In the genomic region with DNA sequence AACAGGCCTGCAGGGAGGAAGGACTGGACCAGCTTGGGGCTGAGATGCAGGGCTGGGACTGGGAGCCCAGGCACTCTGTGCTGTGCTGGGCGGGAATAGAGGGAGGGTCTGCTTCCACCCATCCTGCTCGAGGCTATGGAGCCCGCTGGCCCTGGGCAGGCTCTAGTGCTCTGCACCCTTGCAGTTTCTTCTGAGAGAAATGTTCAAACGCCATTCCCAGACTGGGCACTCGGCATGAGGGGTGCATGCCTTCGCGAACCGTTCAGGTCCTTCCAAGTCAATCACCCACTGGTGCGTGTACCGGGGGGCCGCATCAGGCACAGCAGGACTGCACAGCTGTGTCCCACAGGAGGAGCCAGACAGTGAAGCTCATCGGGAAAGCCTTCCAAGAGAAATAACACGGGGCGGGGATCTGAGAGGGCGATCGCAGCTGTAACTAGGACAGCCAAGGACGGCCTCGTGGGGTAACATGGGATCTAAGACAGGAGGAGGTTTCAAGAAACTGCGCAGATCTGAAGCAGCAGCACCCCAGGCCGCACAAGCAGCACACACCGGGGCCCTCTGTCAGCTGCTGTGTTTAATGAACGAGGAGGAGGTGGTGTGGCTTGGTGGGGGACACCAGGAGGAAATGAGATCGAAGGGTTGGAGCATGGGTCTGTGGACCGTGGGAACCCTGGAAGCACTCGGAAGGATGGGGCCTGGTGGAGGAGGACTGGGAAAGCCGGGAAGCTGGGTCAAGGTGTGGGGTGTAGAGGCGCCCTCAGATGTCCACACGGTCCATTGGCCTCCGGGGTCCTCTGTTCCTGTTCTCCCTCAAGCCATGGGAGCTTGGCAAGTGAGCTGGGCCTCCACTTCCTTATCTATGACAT, we compare ENCODE assay signal across 12 cellular contexts. TPM values are rescaled to one million over a fixed set of nuclear protein-coding genes. Genes with fewer than 3 reads are reported as not detected.
DNase-seq lines count a peak whose midpoint lies in the region; ATAC-seq and TF ChIP-seq lines count a peak whose summit lies in the region.
"Had no signal": no experiment of that assay in that cellular context is flagged by ENCODE, and none has a peak within 500 bp of the region (broad histone marks: within the 10 kb centered on the region; RNA-seq: fewer than 3 reads in every experiment).

No MANE protein-coding gene starts in this region.

- H3K4me3 ChIP-seq in BLaER1 treated with 17β-estradiol and CSF1 and Interleukin-3, amounts not matched to agents 10 nM and 100 nM: no peak overlapping the region
- no peak overlapping the region for H3K4me3 ChIP-seq in PC-3 (ENCODE audit: low read length)
- H3K4me3 ChIP-seq: lung, thyroid gland had no signal

- H3K4me2 ChIP-seq in BLaER1 treated with 17β-estradiol and CSF1 and Interleukin-3, amounts not matched to agents 10 nM and 100 nM: peak overlapping the region; percentile 62 to 87 (median 75)
- H3K4me2 ChIP-seq in PC-3 (ENCODE audit: low read length): no peak overlapping the region

- peak overlapping the region in 7 of 11 experiments; percentile 31 to 56 (median 42); a peak in 9 of 22 replicates for H3K27ac ChIP-seq in BLaER1 treated with 17β-estradiol and CSF1 and Interleukin-3, amounts not matched to agents 10 nM and 100 nM
- H3K27ac ChIP-seq in PC-3 (ENCODE audit: low read length): peak overlapping the region; percentile 95
- peak overlapping the region; percentile 91 for H3K27ac ChIP-seq in epithelial cell of prostate
- H3K27ac ChIP-seq: thyroid gland had no signal

- ATAC-seq in PC-3 (no peak), GM21360 (IDR thresholded peaks at IDR 0.05; ENCODE audit: unreplicated experiment) (no peak), HG03097 (IDR thresholded peaks at IDR 0.05; ENCODE audit: low FRiP score, unreplicated experiment) (no peak)

- H3K27me3 ChIP-seq in BLaER1 treated with 17β-estradiol and CSF1 and Interleukin-3, amounts not matched to agents 10 nM and 100 nM: no peaks in the 10 kb centered on the region
- no peaks in the 10 kb centered on the region for H3K27me3 ChIP-seq in PC-3 (ENCODE audit: low read length)
- H3K27me3 ChIP-seq: thyroid gland had no signal

- BruUV-seq in PC-3 (replicated peaks; lab: Mats Ljungman, UMichigan): no TSS peak

- H3K4me1 ChIP-seq in BLaER1 treated with 17β-estradiol and CSF1 and Interleukin-3, amounts not matched to agents 10 nM and 100 nM: peaks cover 56 to 87% (median 79%) of the 10 kb centered on the region in 10 experiments
- H3K4me1 ChIP-seq in PC-3 (ENCODE audit: insufficient read depth, low read length): peaks cover 28% of the 10 kb centered on the region

- 0 out of 2 replicates have a peak, but pooled peaks cover 7% of the 10 kb centered on the region for H3K79me2 ChIP-seq in PC-3 (ENCODE audit: low read length)

- CTCF ChIA-PET in PC-3 (lab: Charles Lee): interaction anchor here (1.9 kb wide), 1 partner anchor 25 kb away, joined by 32 read pairs; a partner anchor contains a TSS

- DNase-seq in PC-3 (no peak), epithelial cell of prostate (ENCODE audit: low read depth, low spot score) (no peak), posterior vena cava (ENCODE audit: low spot score) (peak; percentile 86), NCI-H748 treated with DMSO at 0.1 percent for 48 hours (lab: John Stamatoyannopoulos, UW) (no peak), AG08396 (ENCODE audit: low spot score) (no peak)
- DNase-seq: activated CD4-positive, CD25-positive, alpha-beta regulatory T cell; NCI-H1436 had no signal

- POLR2A ChIA-PET in PC-3 (lab: Charles Lee; ENCODE audit: unreplicated experiment): interaction anchor here (0.9 kb wide), 1 partner anchor 26 kb away, joined by 4 read pairs; a partner anchor contains a TSS

- intact Hi-C loops in PC-3 (cut with micrococcal nuclease): loop anchor here (2.0 kb wide), 1 partner anchor 25 kb away; no protein-coding TSS in a partner anchor
- intact Hi-C loops in posterior vena cava (cut with DNase I): no loop called here

- H3K9ac ChIP-seq in BLaER1 treated with 17β-estradiol and CSF1 and Interleukin-3, amounts not matched to agents 10 nM and 100 nM: peak overlapping the region in 5 of 11 experiments; percentile 7 to 37 (median 31); a peak in 8 of 22 replicates
- H3K9ac ChIP-seq in PC-3 (ENCODE audit: low read length): peak overlapping the region; percentile 77; the same call in 1 of the 2 replicates

- H3K36me3 ChIP-seq in BLaER1 treated with 17β-estradiol and CSF1 and Interleukin-3, amounts not matched to agents 10 nM and 100 nM: peaks cover 16 to 62% (median 28%) of the 10 kb centered on the region in 11 experiments
- H3K36me3 ChIP-seq in PC-3 (ENCODE audit: low read depth, low read length): peaks cover 36% of the 10 kb centered on the region

- no peak for TF ChIP-seq CTCF in PC-3 (conservative IDR thresholded peaks at IDR 0.05; ENCODE audit: low read depth, low read length)

- peaks cover 0 to 42% (median 13%) of the 10 kb centered on the region in 11 experiments; a peak in 10 of 22 replicates for H4K20me1 ChIP-seq in BLaER1 treated with 17β-estradiol and CSF1 and Interleukin-3, amounts not matched to agents 10 nM and 100 nM
- H4K20me1 ChIP-seq in PC-3 (ENCODE audit: low read length): no peaks in the 10 kb centered on the region

- no peaks in the 10 kb centered on the region for H3K9me3 ChIP-seq in BLaER1 treated with 17β-estradiol and CSF1 and Interleukin-3, amounts not matched to agents 10 nM and 100 nM (replicated peaks in 1 of 11)
- no peaks in the 10 kb centered on the region for H3K9me3 ChIP-seq in PC-3 (ENCODE audit: low read length)
- H3K9me3 ChIP-seq: thyroid gland had no signal

- H3K9me2 ChIP-seq in PC-3 (replicated peaks; ENCODE audit: low read length): no peaks in the 10 kb centered on the region

- H3F3A ChIP-seq in PC-3 (ENCODE audit: low read length, unreplicated experiment): no peaks in the 10 kb centered on the region

- no peak overlapping the region for H2AFZ ChIP-seq in PC-3 (ENCODE audit: low read length)

RNA-seq across cellular contexts. Expression of a gene that starts 26.1 kb away (rescaled TPM):
- total RNA-seq in PC-3 (2014; rRNA removed) (216 and 245 TPM in 2 replicates), posterior vena cava (100 to 1,000 TPM; 132 to 155 TPM)

RNA-seq across cellular contexts. Expression of a gene that starts 26.3 kb away (rescaled TPM):
- total RNA-seq in PC-3 (2014; rRNA removed) (122 and 150 TPM in 2 replicates), posterior vena cava (10 to 100 TPM; 48.5 to 51.0 TPM)

Comparison
In these comparisons a context has a peak if more than half of its experiments do, and no peak if none do; other contexts are left out.
1. H3K27ac ChIP-seq: peak in every context shown above with its lines; median percentile 95 in PC-3; 91 in epithelial cell of prostate; 42 in BLaER1 treated with 17β-estradiol and CSF1 and Interleukin-3, amounts not matched to agents 10 nM and 100 nM.